In the genomic region with DNA sequence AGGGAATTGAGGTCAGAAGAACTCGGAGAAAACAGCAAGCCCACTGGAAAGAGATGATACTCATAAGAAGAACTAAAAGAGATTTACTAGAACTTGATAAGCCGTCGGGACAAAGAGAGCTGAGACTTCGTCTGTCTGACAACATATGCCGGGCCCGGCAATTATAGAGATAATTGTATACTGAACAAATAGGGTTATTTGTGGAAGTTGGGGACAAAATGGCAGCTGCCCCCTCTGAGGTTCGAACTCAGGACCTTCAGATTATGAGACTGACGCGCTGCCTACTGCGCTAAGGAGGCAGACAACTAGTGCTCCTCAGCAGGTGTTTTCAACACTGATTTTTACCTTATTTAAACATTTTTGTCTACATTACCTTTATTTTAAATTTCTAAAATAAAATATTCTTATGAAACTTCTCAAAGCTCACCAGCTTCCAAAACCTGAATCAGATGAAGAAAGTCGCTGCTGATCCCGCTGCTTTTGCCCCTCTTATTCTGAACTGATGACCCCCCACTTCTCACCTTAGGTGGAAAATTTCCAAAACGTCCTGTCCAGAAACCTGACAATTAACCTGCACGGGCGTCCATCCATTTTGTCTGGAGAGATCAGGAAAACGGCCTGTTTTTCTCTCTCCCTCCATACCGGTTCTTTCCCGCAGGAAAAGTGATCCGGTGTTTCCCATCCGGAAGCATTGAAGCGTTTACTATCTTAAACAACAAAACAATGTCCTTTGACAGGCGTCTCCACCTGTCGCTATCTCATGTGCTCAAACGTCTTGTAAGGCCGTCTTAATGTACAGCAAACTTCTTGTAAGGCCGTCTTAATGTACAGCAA, we compare ENCODE assay signal across 1 cellular context.
A peak's percentile ranks its signal among the peaks of the same experiment; 100 is the strongest.
TF ChIP-seq lines count a peak whose summit lies in the region.

No MANE protein-coding gene starts in this region.

TF ChIP-seq in K562, 482 proteins besides CTCF, POLR2A, EP300 and RAD21 (continued from another document and continues in another):
- TF ChIP-seq, protein P1, sequence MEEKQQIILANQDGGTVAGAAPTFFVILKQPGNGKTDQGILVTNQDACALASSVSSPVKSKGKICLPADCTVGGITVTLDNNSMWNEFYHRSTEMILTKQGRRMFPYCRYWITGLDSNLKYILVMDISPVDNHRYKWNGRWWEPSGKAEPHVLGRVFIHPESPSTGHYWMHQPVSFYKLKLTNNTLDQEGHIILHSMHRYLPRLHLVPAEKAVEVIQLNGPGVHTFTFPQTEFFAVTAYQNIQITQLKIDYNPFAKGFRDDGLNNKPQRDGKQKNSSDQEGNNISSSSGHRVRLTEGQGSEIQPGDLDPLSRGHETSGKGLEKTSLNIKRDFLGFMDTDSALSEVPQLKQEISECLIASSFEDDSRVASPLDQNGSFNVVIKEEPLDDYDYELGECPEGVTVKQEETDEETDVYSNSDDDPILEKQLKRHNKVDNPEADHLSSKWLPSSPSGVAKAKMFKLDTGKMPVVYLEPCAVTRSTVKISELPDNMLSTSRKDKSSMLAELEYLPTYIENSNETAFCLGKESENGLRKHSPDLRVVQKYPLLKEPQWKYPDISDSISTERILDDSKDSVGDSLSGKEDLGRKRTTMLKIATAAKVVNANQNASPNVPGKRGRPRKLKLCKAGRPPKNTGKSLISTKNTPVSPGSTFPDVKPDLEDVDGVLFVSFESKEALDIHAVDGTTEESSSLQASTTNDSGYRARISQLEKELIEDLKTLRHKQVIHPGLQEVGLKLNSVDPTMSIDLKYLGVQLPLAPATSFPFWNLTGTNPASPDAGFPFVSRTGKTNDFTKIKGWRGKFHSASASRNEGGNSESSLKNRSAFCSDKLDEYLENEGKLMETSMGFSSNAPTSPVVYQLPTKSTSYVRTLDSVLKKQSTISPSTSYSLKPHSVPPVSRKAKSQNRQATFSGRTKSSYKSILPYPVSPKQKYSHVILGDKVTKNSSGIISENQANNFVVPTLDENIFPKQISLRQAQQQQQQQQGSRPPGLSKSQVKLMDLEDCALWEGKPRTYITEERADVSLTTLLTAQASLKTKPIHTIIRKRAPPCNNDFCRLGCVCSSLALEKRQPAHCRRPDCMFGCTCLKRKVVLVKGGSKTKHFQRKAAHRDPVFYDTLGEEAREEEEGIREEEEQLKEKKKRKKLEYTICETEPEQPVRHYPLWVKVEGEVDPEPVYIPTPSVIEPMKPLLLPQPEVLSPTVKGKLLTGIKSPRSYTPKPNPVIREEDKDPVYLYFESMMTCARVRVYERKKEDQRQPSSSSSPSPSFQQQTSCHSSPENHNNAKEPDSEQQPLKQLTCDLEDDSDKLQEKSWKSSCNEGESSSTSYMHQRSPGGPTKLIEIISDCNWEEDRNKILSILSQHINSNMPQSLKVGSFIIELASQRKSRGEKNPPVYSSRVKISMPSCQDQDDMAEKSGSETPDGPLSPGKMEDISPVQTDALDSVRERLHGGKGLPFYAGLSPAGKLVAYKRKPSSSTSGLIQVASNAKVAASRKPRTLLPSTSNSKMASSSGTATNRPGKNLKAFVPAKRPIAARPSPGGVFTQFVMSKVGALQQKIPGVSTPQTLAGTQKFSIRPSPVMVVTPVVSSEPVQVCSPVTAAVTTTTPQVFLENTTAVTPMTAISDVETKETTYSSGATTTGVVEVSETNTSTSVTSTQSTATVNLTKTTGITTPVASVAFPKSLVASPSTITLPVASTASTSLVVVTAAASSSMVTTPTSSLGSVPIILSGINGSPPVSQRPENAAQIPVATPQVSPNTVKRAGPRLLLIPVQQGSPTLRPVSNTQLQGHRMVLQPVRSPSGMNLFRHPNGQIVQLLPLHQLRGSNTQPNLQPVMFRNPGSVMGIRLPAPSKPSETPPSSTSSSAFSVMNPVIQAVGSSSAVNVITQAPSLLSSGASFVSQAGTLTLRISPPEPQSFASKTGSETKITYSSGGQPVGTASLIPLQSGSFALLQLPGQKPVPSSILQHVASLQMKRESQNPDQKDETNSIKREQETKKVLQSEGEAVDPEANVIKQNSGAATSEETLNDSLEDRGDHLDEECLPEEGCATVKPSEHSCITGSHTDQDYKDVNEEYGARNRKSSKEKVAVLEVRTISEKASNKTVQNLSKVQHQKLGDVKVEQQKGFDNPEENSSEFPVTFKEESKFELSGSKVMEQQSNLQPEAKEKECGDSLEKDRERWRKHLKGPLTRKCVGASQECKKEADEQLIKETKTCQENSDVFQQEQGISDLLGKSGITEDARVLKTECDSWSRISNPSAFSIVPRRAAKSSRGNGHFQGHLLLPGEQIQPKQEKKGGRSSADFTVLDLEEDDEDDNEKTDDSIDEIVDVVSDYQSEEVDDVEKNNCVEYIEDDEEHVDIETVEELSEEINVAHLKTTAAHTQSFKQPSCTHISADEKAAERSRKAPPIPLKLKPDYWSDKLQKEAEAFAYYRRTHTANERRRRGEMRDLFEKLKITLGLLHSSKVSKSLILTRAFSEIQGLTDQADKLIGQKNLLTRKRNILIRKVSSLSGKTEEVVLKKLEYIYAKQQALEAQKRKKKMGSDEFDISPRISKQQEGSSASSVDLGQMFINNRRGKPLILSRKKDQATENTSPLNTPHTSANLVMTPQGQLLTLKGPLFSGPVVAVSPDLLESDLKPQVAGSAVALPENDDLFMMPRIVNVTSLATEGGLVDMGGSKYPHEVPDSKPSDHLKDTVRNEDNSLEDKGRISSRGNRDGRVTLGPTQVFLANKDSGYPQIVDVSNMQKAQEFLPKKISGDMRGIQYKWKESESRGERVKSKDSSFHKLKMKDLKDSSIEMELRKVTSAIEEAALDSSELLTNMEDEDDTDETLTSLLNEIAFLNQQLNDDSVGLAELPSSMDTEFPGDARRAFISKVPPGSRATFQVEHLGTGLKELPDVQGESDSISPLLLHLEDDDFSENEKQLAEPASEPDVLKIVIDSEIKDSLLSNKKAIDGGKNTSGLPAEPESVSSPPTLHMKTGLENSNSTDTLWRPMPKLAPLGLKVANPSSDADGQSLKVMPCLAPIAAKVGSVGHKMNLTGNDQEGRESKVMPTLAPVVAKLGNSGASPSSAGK (IDR thresholded peaks at IDR 0.05), result peak; percentile 61
- TF ChIP-seq ZNF717 (CRISPR knock-in tag; IDR thresholded peaks at IDR 0.05), result no peak
- no peak for TF ChIP-seq NFXL1 (CRISPR knock-in tag; IDR thresholded peaks at IDR 0.05)
- no peak for TF ChIP-seq WHSC1 (IDR thresholded peaks at IDR 0.05; ENCODE audit: low read length)
- TF ChIP-seq, protein P2, sequence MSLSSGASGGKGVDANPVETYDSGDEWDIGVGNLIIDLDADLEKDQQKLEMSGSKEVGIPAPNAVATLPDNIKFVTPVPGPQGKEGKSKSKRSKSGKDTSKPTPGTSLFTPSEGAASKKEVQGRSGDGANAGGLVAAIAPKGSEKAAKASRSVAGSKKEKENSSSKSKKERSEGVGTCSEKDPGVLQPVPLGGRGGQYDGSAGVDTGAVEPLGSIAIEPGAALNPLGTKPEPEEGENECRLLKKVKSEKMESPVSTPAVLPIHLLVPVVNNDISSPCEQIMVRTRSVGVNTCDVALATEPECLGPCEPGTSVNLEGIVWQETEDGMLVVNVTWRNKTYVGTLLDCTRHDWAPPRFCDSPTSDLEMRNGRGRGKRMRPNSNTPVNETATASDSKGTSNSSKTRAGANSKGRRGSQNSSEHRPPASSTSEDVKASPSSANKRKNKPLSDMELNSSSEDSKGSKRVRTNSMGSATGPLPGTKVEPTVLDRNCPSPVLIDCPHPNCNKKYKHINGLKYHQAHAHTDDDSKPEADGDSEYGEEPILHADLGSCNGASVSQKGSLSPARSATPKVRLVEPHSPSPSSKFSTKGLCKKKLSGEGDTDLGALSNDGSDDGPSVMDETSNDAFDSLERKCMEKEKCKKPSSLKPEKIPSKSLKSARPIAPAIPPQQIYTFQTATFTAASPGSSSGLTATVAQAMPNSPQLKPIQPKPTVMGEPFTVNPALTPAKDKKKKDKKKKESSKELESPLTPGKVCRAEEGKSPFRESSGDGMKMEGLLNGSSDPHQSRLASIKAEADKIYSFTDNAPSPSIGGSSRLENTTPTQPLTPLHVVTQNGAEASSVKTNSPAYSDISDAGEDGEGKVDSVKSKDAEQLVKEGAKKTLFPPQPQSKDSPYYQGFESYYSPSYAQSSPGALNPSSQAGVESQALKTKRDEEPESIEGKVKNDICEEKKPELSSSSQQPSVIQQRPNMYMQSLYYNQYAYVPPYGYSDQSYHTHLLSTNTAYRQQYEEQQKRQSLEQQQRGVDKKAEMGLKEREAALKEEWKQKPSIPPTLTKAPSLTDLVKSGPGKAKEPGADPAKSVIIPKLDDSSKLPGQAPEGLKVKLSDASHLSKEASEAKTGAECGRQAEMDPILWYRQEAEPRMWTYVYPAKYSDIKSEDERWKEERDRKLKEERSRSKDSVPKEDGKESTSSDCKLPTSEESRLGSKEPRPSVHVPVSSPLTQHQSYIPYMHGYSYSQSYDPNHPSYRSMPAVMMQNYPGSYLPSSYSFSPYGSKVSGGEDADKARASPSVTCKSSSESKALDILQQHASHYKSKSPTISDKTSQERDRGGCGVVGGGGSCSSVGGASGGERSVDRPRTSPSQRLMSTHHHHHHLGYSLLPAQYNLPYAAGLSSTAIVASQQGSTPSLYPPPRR (CRISPR knock-in tag; IDR thresholded peaks at IDR 0.05; ENCODE audit: borderline replicate concordance), result no peak
- no peak for TF ChIP-seq KAT8 (IDR thresholded peaks at IDR 0.05; ENCODE audit: low read depth)
- no peak for TF ChIP-seq ZNF277 (CRISPR knock-in tag; IDR thresholded peaks at IDR 0.05; ENCODE audit: borderline replicate concordance)
- no peak for TF ChIP-seq ZNF311 (CRISPR knock-in tag; IDR thresholded peaks at IDR 0.05)
- TF ChIP-seq KAT2B (IDR thresholded peaks at IDR 0.05; ENCODE audit: low read depth, low read length), result no peak
- TF ChIP-seq, protein P3, sequence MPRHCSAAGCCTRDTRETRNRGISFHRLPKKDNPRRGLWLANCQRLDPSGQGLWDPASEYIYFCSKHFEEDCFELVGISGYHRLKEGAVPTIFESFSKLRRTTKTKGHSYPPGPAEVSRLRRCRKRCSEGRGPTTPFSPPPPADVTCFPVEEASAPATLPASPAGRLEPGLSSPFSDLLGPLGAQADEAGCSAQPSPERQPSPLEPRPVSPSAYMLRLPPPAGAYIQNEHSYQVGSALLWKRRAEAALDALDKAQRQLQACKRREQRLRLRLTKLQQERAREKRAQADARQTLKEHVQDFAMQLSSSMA (CRISPR knock-in tag; IDR thresholded peaks at IDR 0.05), result no peak
- peak in 1 of 2 experiments; percentile 75; a peak in 2 of 4 replicates for TF ChIP-seq FOXA3 (CRISPR knock-in tag; conservative IDR thresholded peaks at IDR 0.05 in 1 of 2, IDR thresholded peaks at IDR 0.05 in 1 of 2)
- TF ChIP-seq CBX1 (IDR thresholded peaks at IDR 0.05; ENCODE audit: low read depth), result peak; percentile 69; the same call in 1 of the 2 replicates
- no peak for TF ChIP-seq ZNF324 (CRISPR knock-in tag; IDR thresholded peaks at IDR 0.05)
- TF ChIP-seq ARID2 (IDR thresholded peaks at IDR 0.05), result no peak
- TF ChIP-seq, protein P4, sequence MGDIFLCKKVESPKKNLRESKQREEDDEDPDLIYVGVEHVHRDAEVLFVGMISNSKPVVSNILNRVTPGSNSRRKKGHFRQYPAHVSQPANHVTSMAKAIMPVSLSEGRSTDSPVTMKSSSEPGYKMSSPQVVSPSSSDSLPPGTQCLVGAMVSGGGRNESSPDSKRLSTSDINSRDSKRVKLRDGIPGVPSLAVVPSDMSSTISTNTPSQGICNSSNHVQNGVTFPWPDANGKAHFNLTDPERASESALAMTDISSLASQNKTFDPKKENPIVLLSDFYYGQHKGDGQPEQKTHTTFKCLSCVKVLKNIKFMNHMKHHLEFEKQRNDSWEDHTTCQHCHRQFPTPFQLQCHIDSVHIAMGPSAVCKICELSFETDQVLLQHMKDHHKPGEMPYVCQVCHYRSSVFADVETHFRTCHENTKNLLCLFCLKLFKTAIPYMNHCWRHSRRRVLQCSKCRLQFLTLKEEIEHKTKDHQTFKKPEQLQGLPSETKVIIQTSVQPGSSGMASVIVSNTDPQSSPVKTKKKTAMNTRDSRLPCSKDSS (IDR thresholded peaks at IDR 0.05; ENCODE audit: low read depth, partially characterized antibody), result no peak
- TF ChIP-seq, protein P5, sequence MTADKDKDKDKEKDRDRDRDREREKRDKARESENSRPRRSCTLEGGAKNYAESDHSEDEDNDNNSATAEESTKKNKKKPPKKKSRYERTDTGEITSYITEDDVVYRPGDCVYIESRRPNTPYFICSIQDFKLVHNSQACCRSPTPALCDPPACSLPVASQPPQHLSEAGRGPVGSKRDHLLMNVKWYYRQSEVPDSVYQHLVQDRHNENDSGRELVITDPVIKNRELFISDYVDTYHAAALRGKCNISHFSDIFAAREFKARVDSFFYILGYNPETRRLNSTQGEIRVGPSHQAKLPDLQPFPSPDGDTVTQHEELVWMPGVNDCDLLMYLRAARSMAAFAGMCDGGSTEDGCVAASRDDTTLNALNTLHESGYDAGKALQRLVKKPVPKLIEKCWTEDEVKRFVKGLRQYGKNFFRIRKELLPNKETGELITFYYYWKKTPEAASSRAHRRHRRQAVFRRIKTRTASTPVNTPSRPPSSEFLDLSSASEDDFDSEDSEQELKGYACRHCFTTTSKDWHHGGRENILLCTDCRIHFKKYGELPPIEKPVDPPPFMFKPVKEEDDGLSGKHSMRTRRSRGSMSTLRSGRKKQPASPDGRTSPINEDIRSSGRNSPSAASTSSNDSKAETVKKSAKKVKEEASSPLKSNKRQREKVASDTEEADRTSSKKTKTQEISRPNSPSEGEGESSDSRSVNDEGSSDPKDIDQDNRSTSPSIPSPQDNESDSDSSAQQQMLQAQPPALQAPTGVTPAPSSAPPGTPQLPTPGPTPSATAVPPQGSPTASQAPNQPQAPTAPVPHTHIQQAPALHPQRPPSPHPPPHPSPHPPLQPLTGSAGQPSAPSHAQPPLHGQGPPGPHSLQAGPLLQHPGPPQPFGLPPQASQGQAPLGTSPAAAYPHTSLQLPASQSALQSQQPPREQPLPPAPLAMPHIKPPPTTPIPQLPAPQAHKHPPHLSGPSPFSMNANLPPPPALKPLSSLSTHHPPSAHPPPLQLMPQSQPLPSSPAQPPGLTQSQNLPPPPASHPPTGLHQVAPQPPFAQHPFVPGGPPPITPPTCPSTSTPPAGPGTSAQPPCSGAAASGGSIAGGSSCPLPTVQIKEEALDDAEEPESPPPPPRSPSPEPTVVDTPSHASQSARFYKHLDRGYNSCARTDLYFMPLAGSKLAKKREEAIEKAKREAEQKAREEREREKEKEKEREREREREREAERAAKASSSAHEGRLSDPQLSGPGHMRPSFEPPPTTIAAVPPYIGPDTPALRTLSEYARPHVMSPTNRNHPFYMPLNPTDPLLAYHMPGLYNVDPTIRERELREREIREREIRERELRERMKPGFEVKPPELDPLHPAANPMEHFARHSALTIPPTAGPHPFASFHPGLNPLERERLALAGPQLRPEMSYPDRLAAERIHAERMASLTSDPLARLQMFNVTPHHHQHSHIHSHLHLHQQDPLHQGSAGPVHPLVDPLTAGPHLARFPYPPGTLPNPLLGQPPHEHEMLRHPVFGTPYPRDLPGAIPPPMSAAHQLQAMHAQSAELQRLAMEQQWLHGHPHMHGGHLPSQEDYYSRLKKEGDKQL (CRISPR knock-in tag; IDR thresholded peaks at IDR 0.05; ENCODE audit: borderline replicate concordance), result no peak
- TF ChIP-seq HMBOX1 (IDR thresholded peaks at IDR 0.05), result peak; percentile 65
- no peak for TF ChIP-seq ZNF347 (CRISPR knock-in tag; IDR thresholded peaks at IDR 0.05; ENCODE audit: low read depth)
